ENCODE assay signal across 29 cellular contexts in genomic region chr6:57205550-57206328, GRCh38. TPM values are rescaled to one million over a fixed set of nuclear protein-coding genes. Genes with fewer than 3 reads are reported as not detected.
DNase-seq lines count a peak whose midpoint lies in the region; ATAC-seq, FAIRE-seq and TF ChIP-seq lines count a peak whose summit lies in the region.
"Had no signal": no experiment of that assay in that cellular context is flagged by ENCODE, and none has a peak within 500 bp of the region (broad histone marks: within the 10 kb centered on the region; RNA-seq: fewer than 3 reads in every experiment).

No MANE protein-coding gene starts in this region.

- no TSS peak for BruUV-seq in GM12878 (replicated peaks; lab: Mats Ljungman, UMichigan)

- H4K20me1 ChIP-seq in GM12878 (ENCODE audit: control insufficient read depth, insufficient read depth): no peaks in the 10 kb centered on the region

- ATAC-seq in GM12878 (peak; percentile 54), aorta (ENCODE audit: low FRiP score) (no peak)
- ATAC-seq: gastrocnemius medialis; natural killer cell treated with Interleukin-12 subunit alpha and Interleukin-12 subunit beta and Interleukin-15 and Interleukin-18, amount 100 ng/mL, for 72 hours had no signal

- no peak for TF ChIP-seq POLR2A in GM12878 (IDR thresholded peaks at IDR 0.05; ENCODE audit: low read depth, low read length)

- no peaks in the 10 kb centered on the region; a peak in 1 of 4 replicates for H3K36me3 ChIP-seq in GM12878 (ENCODE audit: control insufficient read depth in 2 of 2, insufficient read depth in 2 of 2, low read length in 1 of 2)
- peaks cover 5% of the 10 kb centered on the region for H3K36me3 ChIP-seq in muscle layer of colon (ENCODE audit: insufficient read depth, low read length)
- H3K36me3 ChIP-seq in aorta (ENCODE audit: control insufficient read depth in 1 of 2, insufficient read depth in 2 of 2, low read length in 1 of 2): no peaks in the 10 kb centered on the region
- H3K36me3 ChIP-seq: cardiac muscle cell, esophagus muscularis mucosa, gastrocnemius medialis, left ventricle myocardium inferior, right atrium auricular region had no signal

- H3K9me3 Mint-ChIP-seq in activated T-cell treated with anti-CD3 and anti-CD28 coated beads, Interleukin-2, amount 50 U/mL, for 24 hours: no peaks in the 10 kb centered on the region
- H3K9me3 Mint-ChIP-seq: activated naive CD4-positive, alpha-beta T cell treated with anti-CD3 and anti-CD28 coated beads, Interleukin-2, amount 50 U/mL, for 24 hours; CD4-positive, alpha-beta T cell; dendritic cell treated with granulocyte-macrophage colony-stimulating factor and Interleukin-4, amounts not matched to agents 40 ng/mL and 50 ng/mL, for 4 days; endodermal cell; natural killer cell treated with Interleukin-12 subunit alpha and Interleukin-12 subunit beta and Interleukin-15 and Interleukin-18, amount 100 ng/mL, for 72 hours had no signal

- no peak for TF ChIP-seq EP300 in GM12878 (IDR thresholded peaks at IDR 0.05; ENCODE audit: borderline replicate concordance in 1 of 2, control insufficient read depth in 1 of 2, low read depth in 2 of 2, low read length in 2 of 2)

- H3K4me2 ChIP-seq in GM12878 (ENCODE audit: control insufficient read depth, insufficient read depth): no peak overlapping the region

- SMC1A ChIA-PET in GM12878 (lab: Charles Lee; ENCODE audit: uncharacterized antibody, unreplicated experiment): interaction anchor here (0.9 to 1.2 kb wide), 6 partner anchors 18 to 301 kb away, joined by 3 to 4 read pairs (median 3); no protein-coding TSS in a partner anchor

- no peaks in the 10 kb centered on the region for H3K27me3 ChIP-seq in GM12878 (replicated peaks in 1 of 2; ENCODE audit: control insufficient read depth in 2 of 2, insufficient read depth in 2 of 2, low read length in 1 of 2)
- H3K27me3 ChIP-seq in muscle layer of colon (ENCODE audit: control insufficient read depth in 1 of 2, insufficient read depth in 2 of 2, low read length in 2 of 2): no peaks in the 10 kb centered on the region
- H3K27me3 ChIP-seq in aorta (ENCODE audit: control insufficient read depth in 1 of 2, insufficient read depth in 2 of 2, low read length in 1 of 2): no peaks in the 10 kb centered on the region
- H3K27me3 ChIP-seq: cardiac muscle cell, esophagus muscularis mucosa, gastrocnemius medialis, right atrium auricular region had no signal

- DNase-seq in activated T-cell treated with anti-CD3 and anti-CD28 coated beads, Interleukin-2, amount 50 U/mL, for 24 hours: no peak
- no peak for DNase-seq in activated T-cell treated with anti-CD3 and anti-CD28 coated beads, Interleukin-2, amount 50 U/mL, for 48 hours
- no peak for DNase-seq in GM12878 (ENCODE audit: low read depth, low spot score)
- DNase-seq in iPS-NIHi11 (ENCODE audit: low spot score): no peak
- DNase-seq in caudate nucleus (lab: John Stamatoyannopoulos, UW): no peak
- no peak for DNase-seq in aorta
- DNase-seq in NCI-H2029 treated with DMSO at 0.1 percent for 48 hours (lab: John Stamatoyannopoulos, UW): no peak
- DNase-seq: activated CD4-positive, alpha-beta T cell treated with anti-CD3 and anti-CD28 coated beads, Interleukin-2, amount 50 U/mL, for 48 hours; anterior cingulate cortex; CD4-positive, alpha-beta T cell; endodermal cell; gastrocnemius medialis; islet precursor cell; Karpas-422; left ventricle myocardium inferior; midbrain; NCI-H1436; stimulated activated CD4-positive, alpha-beta T cell treated with anti-CD3 and anti-CD28 coated beads, Interleukin-4, amount 100 ng/mL, for 1 hour had no signal

- RAD21 ChIA-PET in GM12878 (lab: Charles Lee; ENCODE audit: unreplicated experiment): interaction anchor here (1.0 to 2.0 kb wide), 2 partner anchors 16 to 111 kb away, joined by 4 to 5 read pairs; partner anchors contain the start of gene PRIM2

- no peaks in the 10 kb centered on the region for H3K36me3 Mint-ChIP-seq in activated T-cell treated with anti-CD3 and anti-CD28 coated beads, Interleukin-2, amount 50 U/mL, for 24 hours (ENCODE audit: low read depth)
- H3K36me3 Mint-ChIP-seq: activated naive CD4-positive, alpha-beta T cell treated with anti-CD3 and anti-CD28 coated beads, Interleukin-2, amount 50 U/mL, for 24 hours; natural killer cell treated with Interleukin-12 subunit alpha and Interleukin-12 subunit beta and Interleukin-15 and Interleukin-18, amount 100 ng/mL, for 72 hours had no signal

- no peak overlapping the region for H3K4me3 Mint-ChIP-seq in activated T-cell treated with anti-CD3 and anti-CD28 coated beads, Interleukin-2, amount 50 U/mL, for 24 hours
- H3K4me3 Mint-ChIP-seq: activated naive CD4-positive, alpha-beta T cell treated with anti-CD3 and anti-CD28 coated beads, Interleukin-2, amount 50 U/mL, for 24 hours; CD4-positive, alpha-beta T cell; dendritic cell treated with granulocyte-macrophage colony-stimulating factor and Interleukin-4, amounts not matched to agents 40 ng/mL and 50 ng/mL, for 4 days; endodermal cell; natural killer cell treated with Interleukin-12 subunit alpha and Interleukin-12 subunit beta and Interleukin-15 and Interleukin-18, amount 100 ng/mL, for 72 hours had no signal

- POLR2A ChIA-PET in GM12878 (lab: Charles Lee): interaction anchor here (1.0 to 1.2 kb wide), 2 partner anchors 16 to 34 kb away, joined by 3 to 4 read pairs; partner anchors contain the start of gene BAG2

- H3K27ac Mint-ChIP-seq in activated T-cell treated with anti-CD3 and anti-CD28 coated beads, Interleukin-2, amount 50 U/mL, for 24 hours: peak overlapping the region; percentile 6
- H3K27ac Mint-ChIP-seq: activated naive CD4-positive, alpha-beta T cell treated with anti-CD3 and anti-CD28 coated beads, Interleukin-2, amount 50 U/mL, for 24 hours; CD4-positive, alpha-beta T cell; dendritic cell treated with granulocyte-macrophage colony-stimulating factor and Interleukin-4, amounts not matched to agents 40 ng/mL and 50 ng/mL, for 4 days; natural killer cell treated with Interleukin-12 subunit alpha and Interleukin-12 subunit beta and Interleukin-15 and Interleukin-18, amount 100 ng/mL, for 72 hours had no signal

- no peak for TF ChIP-seq RAD21 in GM12878 (IDR thresholded peaks at IDR 0.05; ENCODE audit: insufficient read depth, low read depth, low read length)

- no peak for TF ChIP-seq CTCF in GM12878 (IDR thresholded peaks at IDR 0.05 in 2 of 3, conservative IDR thresholded peaks at IDR 0.05 in 1 of 3; ENCODE audit: control insufficient read depth in 2 of 3, extremely low read depth in 1 of 3, insufficient read depth in 1 of 3, low read depth in 3 of 3, low read length in 3 of 3)

- H3K9ac ChIP-seq in GM12878 (ENCODE audit: control insufficient read depth, insufficient read depth, low read length) (no peak overlapping the region), muscle layer of colon (ENCODE audit: low read length) (no peak overlapping the region)
- H3K9ac ChIP-seq: parathyroid adenoma had no signal

- H3K9me3 ChIP-seq in GM12878 (replicated peaks; ENCODE audit: control insufficient read depth, insufficient read depth, low read length): no peaks in the 10 kb centered on the region
- no peaks in the 10 kb centered on the region for H3K9me3 ChIP-seq in muscle layer of colon (ENCODE audit: low read length)
- H3K9me3 ChIP-seq in aorta (ENCODE audit: control insufficient read depth, low read length): no peaks in the 10 kb centered on the region
- H3K9me3 ChIP-seq: esophagus muscularis mucosa, gastrocnemius medialis, left ventricle myocardium inferior, right atrium auricular region had no signal

- no peaks in the 10 kb centered on the region for H3K4me1 ChIP-seq in GM12878 (ENCODE audit: control insufficient read depth, insufficient read depth, low read length)
- peaks cover 49% of the 10 kb centered on the region for H3K4me1 ChIP-seq in muscle layer of colon (ENCODE audit: insufficient read depth, low read length)
- peaks cover 0 to 5% of the 10 kb centered on the region in 2 donors for H3K4me1 ChIP-seq in aorta (ENCODE audit: control insufficient read depth in 1 of 2, insufficient read depth in 2 of 2, low read length in 2 of 2)
- H3K4me1 ChIP-seq: gastrocnemius medialis, left ventricle myocardium inferior, parathyroid adenoma, right atrium auricular region had no signal

- peak; percentile 71 for FAIRE-seq in GM12878 (lab: Jason Lieb, UNC)
- FAIRE-seq: D721Med had no signal

- no peaks in the 10 kb centered on the region for H3K27me3 Mint-ChIP-seq in activated T-cell treated with anti-CD3 and anti-CD28 coated beads, Interleukin-2, amount 50 U/mL, for 24 hours
- H3K27me3 Mint-ChIP-seq: activated naive CD4-positive, alpha-beta T cell treated with anti-CD3 and anti-CD28 coated beads, Interleukin-2, amount 50 U/mL, for 24 hours; CD4-positive, alpha-beta T cell; dendritic cell treated with granulocyte-macrophage colony-stimulating factor and Interleukin-4, amounts not matched to agents 40 ng/mL and 50 ng/mL, for 4 days; natural killer cell treated with Interleukin-12 subunit alpha and Interleukin-12 subunit beta and Interleukin-15 and Interleukin-18, amount 100 ng/mL, for 72 hours had no signal

- in situ Hi-C loops in GM12878 (cut with MboI): no loop called here

- H2AFZ ChIP-seq in GM12878 (ENCODE audit: control insufficient read depth, low read depth, low read length): no peak overlapping the region
- H2AFZ ChIP-seq: parathyroid adenoma had no signal

- H3K4me3 ChIP-seq in GM12878: no peak overlapping the region
- H3K4me3 ChIP-seq in muscle layer of colon (ENCODE audit: low read depth in 1 of 2, low read length in 2 of 2): no peak overlapping the region
- no peak overlapping the region for H3K4me3 ChIP-seq in aorta (ENCODE audit: low read length in 2 of 2)
- H3K4me3 ChIP-seq: cardiac muscle cell, esophagus muscularis mucosa, gastrocnemius medialis, left ventricle myocardium inferior, right atrium auricular region had no signal

- H3K27ac ChIP-seq in GM12878 (ENCODE audit: control insufficient read depth, insufficient read depth) (no peak overlapping the region), muscle layer of colon (ENCODE audit: low read depth, low read length) (peak overlapping the region; percentile 56), caudate nucleus (ENCODE audit: low read depth, low read length) (no peak overlapping the region), aorta (ENCODE audit: low read depth in 1 of 2, low read length in 2 of 2) (no peak overlapping the region)
- H3K27ac ChIP-seq: 22Rv1, cardiac muscle cell, gastrocnemius medialis, left ventricle myocardium inferior, parathyroid adenoma, right atrium auricular region, RWPE1 had no signal

- CTCF ChIA-PET in GM12878 (lab: Yijun Ruan, JAX): interaction anchor here (1.9 kb wide), 1 partner anchor 14 kb away, joined by 4 read pairs; no protein-coding TSS in a partner anchor

- intact Hi-C loops in GM12878 (cut with micrococcal nuclease; ENCODE audit: unreplicated experiment) (no loop called here), aorta (cut with DNase I) (no loop called here)

- H3K4me1 Mint-ChIP-seq in activated T-cell treated with anti-CD3 and anti-CD28 coated beads, Interleukin-2, amount 50 U/mL, for 24 hours (ENCODE audit: low read depth): peaks cover 21% of the 10 kb centered on the region
- H3K4me1 Mint-ChIP-seq: activated naive CD4-positive, alpha-beta T cell treated with anti-CD3 and anti-CD28 coated beads, Interleukin-2, amount 50 U/mL, for 24 hours had no signal

- H3K79me2 ChIP-seq in GM12878 (ENCODE audit: control insufficient read depth, insufficient read depth, low read length): no peaks in the 10 kb centered on the region; the same call in 1 of the 2 replicates
- H3K79me2 ChIP-seq: parathyroid adenoma had no signal

- WGBS in GM12878 (ENCODE audit: insufficient coverage, insufficient replicate concordance, low lambda C conversion rate, missing lambda C conversion rate): 66% methylated on average over 7 of the region's 7 CpGs
- WGBS in aorta, 2 donors: 81 to 83% methylated on average over 7 of the region's 7 CpGs

RNA-seq across cellular contexts. Expression of gene RAB23, which starts 16.4 kb away (rescaled TPM):
- total RNA-seq in GM12878 (2013; cell fraction: nucleolus; rRNA removed): 4.0 and 4.5 TPM in 2 replicates
- total RNA-seq in GM12878 (2014; rRNA removed): 4.0 and 4.5 TPM in 2 replicates
- 4.7 and 4.9 TPM in 2 replicates for total RNA-seq in GM12878 (2014; rRNA removed; fragmentation: Illumina TruSeq; extraction: Trizol)
- 3.2 and 3.6 TPM in 2 replicates for total RNA-seq in GM12878 (2021)
- 0.38 TPM for polyA plus RNA-seq in GM12878 (2011; ENCODE audit: low read depth)
- 6.0 and 10.0 TPM in 2 replicates for polyA plus RNA-seq in GM12878 (2011; rRNA removed)
- polyA plus RNA-seq in GM12878 (2011; cell fraction: cytosol; rRNA removed): 1.4 and 2.0 TPM in 2 replicates
- polyA plus RNA-seq in GM12878 (2011; cell fraction: nucleus; rRNA removed): 2.3 and 2.7 TPM in 2 replicates
- polyA plus RNA-seq in GM12878 (2012): 0.66 and 1.7 TPM in 2 replicates
- 4.9 and 8.0 TPM in 2 replicates for polyA plus RNA-seq in GM12878 (2014; fragmentation: Illumina TruSeq; extraction: Trizol)
- 1 to 10 TPM in 1 of 2 experiments, under 1 TPM in 1; 0.80 to 1.3 TPM for polyA plus RNA-seq in GM12878 (2014; fragmentation: Nextera tagmentation; extraction: Ambion mirVana)
- 2.3 and 3.0 TPM in 2 replicates for polyA plus RNA-seq in GM12878 (2014; rRNA removed)
- 1 to 10 TPM; 2.8 to 3.0 TPM for polyA plus RNA-seq in GM12878 (2016; fragmentation: Nextera tagmentation; extraction: Ambion mirVana)
- polyA minus RNA-seq in GM12878 (2011; rRNA and poly(A)+ RNA removed): 2.4 and 3.7 TPM in 2 replicates
- 1.9 and 3.0 TPM in 2 replicates for polyA minus RNA-seq in GM12878 (2011; cell fraction: cytosol; rRNA and poly(A)+ RNA removed)
- polyA minus RNA-seq in GM12878 (2011; cell fraction: nucleus; rRNA and poly(A)+ RNA removed): 1.8 and 3.4 TPM in 2 replicates
- 10 to 100 TPM; 55.9 to 59.2 TPM for total RNA-seq in aorta
- polyA plus RNA-seq in aorta: 10 to 100 TPM; 24.8 to 47.1 TPM

RNA-seq across cellular contexts. Expression of gene BAG2, which starts 33.6 kb away (rescaled TPM):
- total RNA-seq in GM12878 (2013; cell fraction: nucleolus; rRNA removed): 17.6 and 19.4 TPM in 2 replicates
- 7.9 and 9.4 TPM in 2 replicates for total RNA-seq in GM12878 (2014; rRNA removed)
- 10.9 and 11.8 TPM in 2 replicates for total RNA-seq in GM12878 (2014; rRNA removed; fragmentation: Illumina TruSeq; extraction: Trizol)
- total RNA-seq in GM12878 (2021): 8.8 and 9.2 TPM in 2 replicates
- polyA plus RNA-seq in GM12878 (2011; ENCODE audit: low read depth): 1.7 TPM
- 8.3 and 11.5 TPM in 2 replicates for polyA plus RNA-seq in GM12878 (2011; rRNA removed)
- polyA plus RNA-seq in GM12878 (2011; cell fraction: cytosol; rRNA removed): 2.5 and 2.7 TPM in 2 replicates
- polyA plus RNA-seq in GM12878 (2011; cell fraction: nucleus; rRNA removed): 2.4 and 3.0 TPM in 2 replicates
- polyA plus RNA-seq in GM12878 (2012): 4.5 TPM in 2 replicates
- 8.8 and 10.1 TPM in 2 replicates for polyA plus RNA-seq in GM12878 (2014; fragmentation: Illumina TruSeq; extraction: Trizol)
- 10 to 100 TPM in 1 of 2 experiments, 1 to 10 TPM in 1; 8.9 to 10.8 TPM for polyA plus RNA-seq in GM12878 (2014; fragmentation: Nextera tagmentation; extraction: Ambion mirVana)
- 7.1 and 7.7 TPM in 2 replicates for polyA plus RNA-seq in GM12878 (2014; rRNA removed)
- polyA plus RNA-seq in GM12878 (2016; fragmentation: Nextera tagmentation; extraction: Ambion mirVana): 10 to 100 TPM; 16.1 to 17.6 TPM
- polyA minus RNA-seq in GM12878 (2011; rRNA and poly(A)+ RNA removed): 3.3 and 4.5 TPM in 2 replicates
- polyA minus RNA-seq in GM12878 (2011; cell fraction: cytosol; rRNA and poly(A)+ RNA removed): 2.1 and 2.3 TPM in 2 replicates
- 4.8 and 9.9 TPM in 2 replicates for polyA minus RNA-seq in GM12878 (2011; cell fraction: nucleus; rRNA and poly(A)+ RNA removed)
- 10 to 100 TPM; 18.8 to 32.9 TPM for total RNA-seq in aorta
- polyA plus RNA-seq in aorta: 1 to 10 TPM; 7.0 to 9.0 TPM

Comparison
In these comparisons a context has a peak if more than half of its experiments do, and no peak if none do; other contexts are left out.
1. RNA of gene RAB23, which starts 16.4 kb away (total RNA-seq): 55.9 to 59.2 TPM in aorta; 3.2 to 4.9 TPM in GM12878; every median in the first group is over 4 times any median in the second.